Comparison of ENCODE assay signal across 12 cellular contexts in the genomic region with DNA sequence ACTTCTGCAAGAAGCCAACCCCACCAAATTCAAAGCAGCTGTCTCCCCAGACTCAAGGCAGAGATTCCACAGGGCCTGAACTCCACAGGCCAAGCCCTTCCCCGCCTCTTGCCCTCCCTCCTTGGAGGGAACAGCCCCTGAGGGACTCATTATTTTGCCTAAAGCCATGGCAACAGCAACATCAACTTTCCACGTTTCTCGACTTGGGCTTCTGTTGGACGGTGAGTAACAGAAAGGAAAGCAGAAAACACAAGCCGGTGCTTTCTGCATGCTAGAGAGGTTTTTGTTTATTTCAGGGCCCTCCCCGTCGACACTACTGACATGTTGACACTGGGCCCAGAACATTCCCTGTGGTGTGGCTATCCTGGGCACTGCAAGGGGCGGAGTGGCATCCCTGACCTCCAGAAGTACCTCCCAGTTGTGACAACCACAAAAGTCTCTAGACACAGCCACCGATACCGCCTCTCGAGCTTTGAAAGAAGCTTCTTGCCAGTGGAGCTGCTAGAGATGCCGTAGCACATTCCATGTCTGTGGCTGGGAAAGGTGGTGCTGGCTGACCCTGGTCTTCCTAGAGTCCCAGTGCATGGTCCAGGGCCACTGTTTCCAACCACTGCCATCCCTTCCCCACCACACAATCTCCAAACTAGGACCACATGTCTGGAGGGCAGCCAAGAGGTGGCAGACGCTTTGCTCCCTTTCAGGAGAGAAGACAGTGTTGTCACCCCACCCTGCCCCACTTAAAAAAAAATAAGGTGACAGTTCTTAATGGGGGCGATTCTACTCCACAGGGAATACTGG. TPM values are rescaled to one million over a fixed set of nuclear protein-coding genes. Genes with fewer than 3 reads are reported as not detected.
DNase-seq lines count a peak whose midpoint lies in the region; ATAC-seq and TF ChIP-seq lines count a peak whose summit lies in the region.
"Had no signal": no experiment of that assay in that cellular context is flagged by ENCODE, and none has a peak within 500 bp of the region (broad histone marks: within the 10 kb centered on the region; RNA-seq: fewer than 3 reads in every experiment).

No MANE protein-coding gene starts in this region.

- DNase-seq in Peyer's patch, result no peak
- DNase-seq in fibroblast of mammary gland (ENCODE audit: low read depth), result peak; percentile 96
- DNase-seq in transverse colon, result peak; percentile 33
- no peak for DNase-seq in progenitor cell of endocrine pancreas (ENCODE audit: low spot score, unreplicated experiment)
- no peak for DNase-seq in T-helper 2 cell treated with Interferon-gamma antibody and Interleukin-4, amounts not matched to agents 5 μg/mL and 100 μg/mL, for 36 hours (ENCODE audit: low spot score)
- no peak for DNase-seq in activated CD8-positive, alpha-beta memory T cell treated with anti-CD3 and anti-CD28 coated beads, Interleukin-2, amount 10 ng/mL, durations not matched to agents 7 days and 5 days
- DNase-seq: kidney; NCI-H1048; stimulated activated naive CD8-positive, alpha-beta T cell treated with anti-CD3 and anti-CD28 coated beads, Interleukin-15, Interleukin-2, amounts not matched to agents 100 U/mL and 50 U/mL, for 24 hours had no signal

- H3K36me3 ChIP-seq in Peyer's patch (peaks cover 0 to 89% (median 0%) of the 10 kb centered on the region in 3 donors), muscle layer of duodenum (ENCODE audit: control insufficient read depth in 1 of 2, insufficient read depth in 2 of 2, low read length in 2 of 2) (peaks cover 68 to 86% of the 10 kb centered on the region in 2 donors), transverse colon (peaks cover 0 to 29% (median 8%) of the 10 kb centered on the region in 4 donors)

- no peak overlapping the region for H3K27ac Mint-ChIP-seq in progenitor cell of endocrine pancreas
- no peak overlapping the region for H3K27ac Mint-ChIP-seq in T-helper 2 cell treated with Interferon-gamma antibody and Interleukin-4, amounts not matched to agents 5 μg/mL and 100 μg/mL, for 36 hours
- H3K27ac Mint-ChIP-seq in activated CD8-positive, alpha-beta memory T cell treated with anti-CD3 and anti-CD28 coated beads, Interleukin-2, amount 10 ng/mL, durations not matched to agents 7 days and 5 days, result no peak overlapping the region
- H3K27ac Mint-ChIP-seq: activated T-helper 17 cell treated with anti-CD3 and anti-CD28 coated beads, Interleukin-2, amount 50 U/mL, for 72 hours had no signal

- TF ChIP-seq CTCF in Peyer's patch (IDR thresholded peaks at IDR 0.05), result no peak
- TF ChIP-seq CTCF in fibroblast of mammary gland (conservative IDR thresholded peaks at IDR 0.05; ENCODE audit: control insufficient read depth, insufficient read depth, low read depth, low read length), result no peak
- no peak for TF ChIP-seq CTCF in transverse colon (IDR thresholded peaks at IDR 0.05)
- no peak for TF ChIP-seq CTCF in progenitor cell of endocrine pancreas (IDR thresholded peaks at IDR 0.05; ENCODE audit: unreplicated experiment)

- CTCF ChIA-PET in activated CD8-positive, alpha-beta memory T cell treated with anti-CD3 and anti-CD28 coated beads, Interleukin-2, amount 10 ng/mL, durations not matched to agents 7 days and 5 days (lab: Charles Lee), result no interaction called here

- H3K4me1 ChIP-seq in Peyer's patch (peaks cover 0 to 13% (median 5%) of the 10 kb centered on the region in 4 donors), muscle layer of duodenum (ENCODE audit: control insufficient read depth in 1 of 2, insufficient read depth in 2 of 2, low read length in 2 of 2) (peaks cover 0 to 42% of the 10 kb centered on the region in 2 donors), transverse colon (peaks cover 15 to 31% (median 24%) of the 10 kb centered on the region in 4 donors)

- ATAC-seq in HG02938 (IDR thresholded peaks at IDR 0.05; ENCODE audit: unreplicated experiment), result no peak
- ATAC-seq in activated CD8-positive, alpha-beta memory T cell treated with anti-CD3 and anti-CD28 coated beads, Interleukin-2, amount 10 ng/mL, durations not matched to agents 7 days and 5 days, result no peak
- ATAC-seq: activated T-helper 17 cell treated with anti-CD3 and anti-CD28 coated beads, Interleukin-2, amount 50 U/mL, for 72 hours had no signal

- 72 to 73% methylated on average over 8 to 14 of the region's 14 CpGs for WGBS in transverse colon (ENCODE audit: low coverage in 1 of 2), 2 donors

- H3K4me1 Mint-ChIP-seq in progenitor cell of endocrine pancreas (ENCODE audit: low read depth), result no peaks in the 10 kb centered on the region
- no peaks in the 10 kb centered on the region for H3K4me1 Mint-ChIP-seq in T-helper 2 cell treated with Interferon-gamma antibody and Interleukin-4, amounts not matched to agents 5 μg/mL and 100 μg/mL, for 36 hours (ENCODE audit: low read depth)
- no peaks in the 10 kb centered on the region for H3K4me1 Mint-ChIP-seq in activated CD8-positive, alpha-beta memory T cell treated with anti-CD3 and anti-CD28 coated beads, Interleukin-2, amount 10 ng/mL, durations not matched to agents 7 days and 5 days
- H3K4me1 Mint-ChIP-seq: activated T-helper 17 cell treated with anti-CD3 and anti-CD28 coated beads, Interleukin-2, amount 50 U/mL, for 72 hours had no signal

- TF ChIP-seq EP300 in transverse colon (IDR thresholded peaks at IDR 0.05; ENCODE audit: low read depth), result no peak

- peak overlapping the region; percentile 32 to 74 (median 53) for H3K27ac ChIP-seq in Peyer's patch
- peak overlapping the region; percentile 80 for H3K27ac ChIP-seq in muscle layer of duodenum (ENCODE audit: low read length)
- H3K27ac ChIP-seq in transverse colon, result peak overlapping the region; percentile 75 to 83 (median 82)

- TF ChIP-seq POLR2A in Peyer's patch (IDR thresholded peaks at IDR 0.05) (no peak), transverse colon (IDR thresholded peaks at IDR 0.05) (no peak)

- no peaks in the 10 kb centered on the region for H3K27me3 Mint-ChIP-seq in progenitor cell of endocrine pancreas
- no peaks in the 10 kb centered on the region for H3K27me3 Mint-ChIP-seq in T-helper 2 cell treated with Interferon-gamma antibody and Interleukin-4, amounts not matched to agents 5 μg/mL and 100 μg/mL, for 36 hours (ENCODE audit: low read depth)
- H3K27me3 Mint-ChIP-seq in activated CD8-positive, alpha-beta memory T cell treated with anti-CD3 and anti-CD28 coated beads, Interleukin-2, amount 10 ng/mL, durations not matched to agents 7 days and 5 days, result no peaks in the 10 kb centered on the region
- H3K27me3 Mint-ChIP-seq: activated T-helper 17 cell treated with anti-CD3 and anti-CD28 coated beads, Interleukin-2, amount 50 U/mL, for 72 hours had no signal

- H3K27me3 ChIP-seq in Peyer's patch (no peaks in the 10 kb centered on the region), muscle layer of duodenum (ENCODE audit: low read depth, low read length) (no peaks in the 10 kb centered on the region), transverse colon (no peaks in the 10 kb centered on the region)

- no peak overlapping the region for H3K4me3 Mint-ChIP-seq in progenitor cell of endocrine pancreas (ENCODE audit: low read depth)
- no peak overlapping the region for H3K4me3 Mint-ChIP-seq in T-helper 2 cell treated with Interferon-gamma antibody and Interleukin-4, amounts not matched to agents 5 μg/mL and 100 μg/mL, for 36 hours
- no peak overlapping the region for H3K4me3 Mint-ChIP-seq in activated CD8-positive, alpha-beta memory T cell treated with anti-CD3 and anti-CD28 coated beads, Interleukin-2, amount 10 ng/mL, durations not matched to agents 7 days and 5 days
- H3K4me3 Mint-ChIP-seq: activated T-helper 17 cell treated with anti-CD3 and anti-CD28 coated beads, Interleukin-2, amount 50 U/mL, for 72 hours had no signal

- no peaks in the 10 kb centered on the region for H3K9me3 Mint-ChIP-seq in progenitor cell of endocrine pancreas (ENCODE audit: low read depth)
- no peaks in the 10 kb centered on the region for H3K9me3 Mint-ChIP-seq in T-helper 2 cell treated with Interferon-gamma antibody and Interleukin-4, amounts not matched to agents 5 μg/mL and 100 μg/mL, for 36 hours
- no peaks in the 10 kb centered on the region for H3K9me3 Mint-ChIP-seq in activated CD8-positive, alpha-beta memory T cell treated with anti-CD3 and anti-CD28 coated beads, Interleukin-2, amount 10 ng/mL, durations not matched to agents 7 days and 5 days (ENCODE audit: low read depth)
- H3K9me3 Mint-ChIP-seq: activated T-helper 17 cell treated with anti-CD3 and anti-CD28 coated beads, Interleukin-2, amount 50 U/mL, for 72 hours had no signal

- in situ Hi-C loops in transverse colon (cut with MboI; ENCODE audit: low pct_ligation_motif_present in 1 of 4, low pct_unique_long_range_greater_than_20kb in 1 of 4, low sequenced_read_pairs in 3 of 4), result no loop called here

- H3K4me3 ChIP-seq in Peyer's patch (no peak overlapping the region), fibroblast of mammary gland (ENCODE audit: control insufficient read depth, low read depth, low read length) (no peak overlapping the region), muscle layer of duodenum (ENCODE audit: low read depth in 1 of 2, low read length in 2 of 2) (peak overlapping the region in 1 of 2 donors; percentile 14), transverse colon (no peak overlapping the region)

- intact Hi-C loops in transverse colon (cut with DNase I; ENCODE audit: low total_unique reads), result no loop called here

- H3K36me3 Mint-ChIP-seq in progenitor cell of endocrine pancreas (ENCODE audit: insufficient read depth), result peaks cover 16% of the 10 kb centered on the region
- peaks cover 34% of the 10 kb centered on the region for H3K36me3 Mint-ChIP-seq in T-helper 2 cell treated with Interferon-gamma antibody and Interleukin-4, amounts not matched to agents 5 μg/mL and 100 μg/mL, for 36 hours (ENCODE audit: low read depth)
- H3K36me3 Mint-ChIP-seq in activated CD8-positive, alpha-beta memory T cell treated with anti-CD3 and anti-CD28 coated beads, Interleukin-2, amount 10 ng/mL, durations not matched to agents 7 days and 5 days, result peaks cover 36% of the 10 kb centered on the region

- no peaks in the 10 kb centered on the region for H3K9me3 ChIP-seq in Peyer's patch
- H3K9me3 ChIP-seq in muscle layer of duodenum (ENCODE audit: control insufficient read depth in 1 of 2, low read length in 2 of 2), result no peaks in the 10 kb centered on the region
- no peaks in the 10 kb centered on the region for H3K9me3 ChIP-seq in transverse colon

RNA-seq across cellular contexts. Expression of a gene that starts 12.8 kb away (rescaled TPM):
- total RNA-seq in Peyer's patch (10 to 100 TPM in 3 of 4 donors, 1 to 10 TPM in 1; 9.5 to 44.6 (median 24.4) TPM), transverse colon (10 to 100 TPM; 24.6 to 57.3 (median 38.0) TPM), progenitor cell of endocrine pancreas (22.1 and 22.5 TPM in 2 replicates)
- total RNA-seq in activated CD8-positive, alpha-beta memory T cell treated with anti-CD3 and anti-CD28 coated beads, Interleukin-2, amount 10 ng/mL, durations not matched to agents 7 days and 5 days, result 10 to 100 TPM in 1 of 2 experiments, 1 to 10 TPM in 1; 7.3 to 11.7 TPM

RNA-seq across cellular contexts. Expression of a gene that starts 22.2 kb away (rescaled TPM):
- total RNA-seq in Peyer's patch (10 to 100 TPM in 3 of 4 donors, 1 to 10 TPM in 1; 9.6 to 24.8 (median 18.4) TPM), transverse colon (10 to 100 TPM in 2 of 4 donors, 1 to 10 TPM in 2; 8.9 to 59.5 (median 18.4) TPM), progenitor cell of endocrine pancreas (13.9 and 15.2 TPM in 2 replicates)
- 1 to 10 TPM; 5.1 to 7.0 TPM for total RNA-seq in activated CD8-positive, alpha-beta memory T cell treated with anti-CD3 and anti-CD28 coated beads, Interleukin-2, amount 10 ng/mL, durations not matched to agents 7 days and 5 days

RNA-seq across cellular contexts. Expression of a gene that starts 23.2 kb away (rescaled TPM):
- 100 to 1,000 TPM; 101 to 194 (median 169) TPM for total RNA-seq in Peyer's patch
- 100 to 1,000 TPM; 149 to 352 (median 235) TPM for total RNA-seq in transverse colon
- total RNA-seq in progenitor cell of endocrine pancreas, result 210 and 217 TPM in 2 replicates
- 100 to 1,000 TPM; 214 to 217 TPM for total RNA-seq in activated CD8-positive, alpha-beta memory T cell treated with anti-CD3 and anti-CD28 coated beads, Interleukin-2, amount 10 ng/mL, durations not matched to agents 7 days and 5 days

RNA-seq across cellular contexts. Expression of a gene that starts 51.1 kb away (rescaled TPM):
- total RNA-seq in Peyer's patch (100 to 1,000 TPM in 2 of 4 donors, 10 to 100 TPM in 2; 59.7 to 104 (median 91.1) TPM), transverse colon (100 to 1,000 TPM in 1 of 4 donors, 10 to 100 TPM in 3; 58.9 to 175 (median 65.0) TPM), progenitor cell of endocrine pancreas (99.9 and 106 TPM in 2 replicates)
- total RNA-seq in activated CD8-positive, alpha-beta memory T cell treated with anti-CD3 and anti-CD28 coated beads, Interleukin-2, amount 10 ng/mL, durations not matched to agents 7 days and 5 days, result 100 to 1,000 TPM in 1 of 2 experiments, 10 to 100 TPM in 1; 97.8 to 108 TPM

RNA-seq across cellular contexts. Expression of a gene that starts 56.5 kb away (rescaled TPM):
- total RNA-seq in Peyer's patch (not detected), transverse colon (1 to 10 TPM in 1 of 4 donors, not detected in 3; 4.8 TPM), progenitor cell of endocrine pancreas (not detected in 2 replicates)
- total RNA-seq in activated CD8-positive, alpha-beta memory T cell treated with anti-CD3 and anti-CD28 coated beads, Interleukin-2, amount 10 ng/mL, durations not matched to agents 7 days and 5 days, result not detected

Comparison
In these comparisons a context has a peak if more than half of its experiments do, and no peak if none do; other contexts are left out.
1. DNase-seq: peak in fibroblast of mammary gland (single experiment) and transverse colon (single experiment); none in Peyer's patch (0 of 3), progenitor cell of endocrine pancreas (single experiment), T-helper 2 cell treated with Interferon-gamma antibody and Interleukin-4, amounts not matched to agents 5 μg/mL and 100 μg/mL, for 36 hours (single experiment) and activated CD8-positive, alpha-beta memory T cell treated with anti-CD3 and anti-CD28 coated beads, Interleukin-2, amount 10 ng/mL, durations not matched to agents 7 days and 5 days (single experiment).
2. Peak in every context shown above with its lines, with median percentiles within 50 percentile points of each other: H3K27ac ChIP-seq.